In the genomic region with DNA sequence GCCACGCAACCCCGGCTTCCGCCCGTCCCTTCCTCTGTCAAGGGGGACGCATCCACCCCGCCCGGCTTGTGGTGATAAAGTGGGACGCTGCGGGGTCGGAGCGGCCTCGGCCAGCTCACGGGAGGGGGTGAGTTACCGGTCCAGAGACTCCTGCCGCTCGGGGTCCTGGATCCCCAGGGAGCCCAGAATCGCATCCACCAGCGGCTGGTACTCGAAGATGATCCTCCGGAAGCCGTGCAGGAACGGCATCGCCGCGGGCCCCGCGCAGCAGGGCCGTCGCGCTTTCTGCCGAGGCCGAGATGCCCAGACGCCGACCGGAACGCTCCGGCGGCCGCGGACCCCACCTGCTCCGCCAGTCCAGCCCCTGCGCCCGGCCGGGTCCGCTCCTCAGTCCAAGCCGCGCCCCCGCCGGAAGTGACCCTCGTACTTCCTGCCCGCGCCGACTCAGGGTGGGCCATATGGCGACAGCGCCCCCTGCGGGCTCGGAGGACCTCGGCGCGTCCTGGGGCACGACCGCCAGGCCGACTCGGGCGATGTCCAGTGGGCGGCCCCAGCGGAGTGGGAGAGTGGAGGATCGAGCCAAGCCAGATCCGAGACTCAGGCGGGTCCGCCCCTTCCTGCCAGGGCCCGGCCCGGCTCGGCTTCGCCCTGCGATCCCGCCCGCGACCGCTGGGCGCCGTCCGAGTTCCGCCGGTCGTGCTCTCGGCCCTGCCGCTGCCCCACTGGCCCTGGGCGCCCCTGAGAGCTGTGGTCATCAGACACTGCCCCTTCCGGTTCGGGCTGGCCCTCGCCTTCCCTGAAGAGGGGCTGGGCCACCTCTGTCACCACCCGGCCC, we compare ENCODE assay signal across 8 cellular contexts. TPM values are rescaled to one million over a fixed set of nuclear protein-coding genes. Genes with fewer than 3 reads are reported as not detected.
DNase-seq lines count a peak whose midpoint lies in the region; ATAC-seq and TF ChIP-seq lines count a peak whose summit lies in the region.

ASB6 (minus strand) TSS at position 401 of the 835 bp plus-strand sequence; CDS start at position 249, 152 bp downstream.

- peak; percentile 99 for DNase-seq in HEK293T (ENCODE audit: extremely low spot score)
- peak; percentile 89 for DNase-seq in MV-4-11 (lab: John Stamatoyannopoulos, UW)
- peak; percentile 98 to 100 for DNase-seq in activated naive CD4-positive, alpha-beta T cell treated with anti-CD3 and anti-CD28 coated beads, Interleukin-2, amount 50 U/mL, for 72 hours (ENCODE audit: low spot score in 2 of 2)
- DNase-seq in glutamatergic neuron, result peak; percentile 100
- peak; percentile 100 for DNase-seq in osteocyte (ENCODE audit: extremely low spot score, unreplicated experiment)
- DNase-seq in thyroid gland, result peak; percentile 98 to 99

- H3K36me3 ChIP-seq in thyroid gland, result peaks cover 21 to 23% of the 10 kb centered on the region in 2 donors

- TF ChIP-seq POLR2A in thyroid gland (IDR thresholded peaks at IDR 0.05), result peak in 1 of 2 donors; percentile 70

- WGBS in thyroid gland, 2 donors, result 2 to 3% methylated on average over 4 to 24 of the region's 93 CpGs

- POLR2A ChIA-PET in HEK293T (lab: Yijun Ruan, JAX), result interaction anchor here (1.0 kb wide), 1 partner anchor 17 kb away, joined by 3 read pairs; no protein-coding TSS in a partner anchor

- H3K4me3 Mint-ChIP-seq in glutamatergic neuron (ENCODE audit: unreplicated experiment) (peak within 1 kb of the TSS; percentile 93), osteocyte (ENCODE audit: unreplicated experiment) (peak within 1 kb of the TSS; percentile 82)

- H3K4me1 Mint-ChIP-seq in glutamatergic neuron (ENCODE audit: low read depth, unreplicated experiment) (peaks cover 4% of the 10 kb centered on the region), osteocyte (ENCODE audit: unreplicated experiment) (peaks cover 21% of the 10 kb centered on the region)

- peak; percentile 100 for TF ChIP-seq CTCF in glutamatergic neuron (IDR thresholded peaks at IDR 0.05; ENCODE audit: partially characterized antibody, unreplicated experiment)
- peak; percentile 100 for TF ChIP-seq CTCF in osteocyte (IDR thresholded peaks at IDR 0.05)
- TF ChIP-seq CTCF in thyroid gland (IDR thresholded peaks at IDR 0.05), result peak; percentile 94 to 100 (median 100)

- H3K27me3 Mint-ChIP-seq in glutamatergic neuron (ENCODE audit: unreplicated experiment), result peaks cover 18% of the 10 kb centered on the region
- no peaks in the 10 kb centered on the region for H3K27me3 Mint-ChIP-seq in osteocyte (ENCODE audit: unreplicated experiment)

- ATAC-seq in SK-N-SH treated with all-trans-retinoic acid at 6 μM for 48 hours, result peak; percentile 89
- ATAC-seq in activated naive CD4-positive, alpha-beta T cell treated with anti-CD3 and anti-CD28 coated beads, Interleukin-2, amount 50 U/mL, for 72 hours, result peak; percentile 95 to 96

- H3K36me3 Mint-ChIP-seq in activated naive CD4-positive, alpha-beta T cell treated with anti-CD3 and anti-CD28 coated beads, Interleukin-2, amount 50 U/mL, for 72 hours, result peaks cover 0 to 6% of the 10 kb centered on the region in 2 donors
- no peaks in the 10 kb centered on the region for H3K36me3 Mint-ChIP-seq in glutamatergic neuron (ENCODE audit: unreplicated experiment)
- peaks cover 9% of the 10 kb centered on the region for H3K36me3 Mint-ChIP-seq in osteocyte (ENCODE audit: unreplicated experiment)

- intact Hi-C loops in thyroid gland (cut with DNase I), result loop anchor here (10.0 kb wide), 1 partner anchor 93 kb away; no protein-coding TSS in a partner anchor

- H3K9me3 ChIP-seq in thyroid gland, result no peaks in the 10 kb centered on the region

- H3K4me3 ChIP-seq in GM08714 (ENCODE audit: low read length), result peak within 1 kb of the TSS; percentile 92
- H3K4me3 ChIP-seq in thyroid gland (replicated peaks in 1 of 3), result peak within 1 kb of the TSS; percentile 77 to 79 (median 78)

- peak within 1 kb of the TSS; percentile 44 to 80 (median 65) for H3K27ac ChIP-seq in thyroid gland

- no peaks in the 10 kb centered on the region for H3K9me3 Mint-ChIP-seq in activated naive CD4-positive, alpha-beta T cell treated with anti-CD3 and anti-CD28 coated beads, Interleukin-2, amount 50 U/mL, for 72 hours
- H3K9me3 Mint-ChIP-seq in glutamatergic neuron (ENCODE audit: unreplicated experiment) (peaks cover 11% of the 10 kb centered on the region), osteocyte (ENCODE audit: unreplicated experiment) (no peaks in the 10 kb centered on the region)

- peaks cover 17 to 19% of the 10 kb centered on the region in 2 donors for H3K4me1 ChIP-seq in thyroid gland

- H3K27me3 ChIP-seq in thyroid gland, result no peaks in the 10 kb centered on the region

- peak within 1 kb of the TSS; percentile 85 for H3K27ac Mint-ChIP-seq in activated naive CD4-positive, alpha-beta T cell treated with anti-CD3 and anti-CD28 coated beads, Interleukin-2, amount 50 U/mL, for 72 hours
- peak within 1 kb of the TSS; percentile 77 for H3K27ac Mint-ChIP-seq in glutamatergic neuron (ENCODE audit: unreplicated experiment)
- H3K27ac Mint-ChIP-seq in osteocyte (ENCODE audit: unreplicated experiment), result peak within 1 kb of the TSS; percentile 94

- CTCF ChIA-PET in HEK293T (lab: Yijun Ruan, JAX), result interaction anchor here (0.7 to 1.0 kb wide), 5 partner anchors 9 to 141 kb away, joined by 3 to 7 read pairs (median 5); no protein-coding TSS in a partner anchor

TF ChIP-seq in HEK293T, 16 proteins besides CTCF, POLR2A, EP300 and RAD21:
- TF ChIP-seq L3MBTL2 (conservative IDR thresholded peaks at IDR 0.05) (no peak), HDGF (IDR thresholded peaks at IDR 0.05; ENCODE audit: borderline replicate concordance) (no peak)

TF ChIP-seq in SK-N-SH treated with all-trans-retinoic acid at 6 μM for 48 hours, 23 proteins besides CTCF, POLR2A, EP300 and RAD21:
- TF ChIP-seq TSHZ2 (CRISPR knock-in tag; IDR thresholded peaks at IDR 0.05) (peak; percentile 47; the same call in 1 of the 2 replicates), OSR1 (CRISPR knock-in tag; IDR thresholded peaks at IDR 0.05) (no peak), ZNF8 (CRISPR knock-in tag; IDR thresholded peaks at IDR 0.05) (no peak), CREB5 (CRISPR knock-in tag; IDR thresholded peaks at IDR 0.05; ENCODE audit: low read depth) (no peak), BACH2 (CRISPR knock-in tag; IDR thresholded peaks at IDR 0.05; ENCODE audit: borderline replicate concordance) (no peak), ZFP3 (CRISPR knock-in tag; IDR thresholded peaks at IDR 0.05) (no peak)

RNA-seq across cellular contexts. Expression of gene ASB6, which starts in this region (rescaled TPM):
- 10 to 100 TPM; 16.3 to 17.6 TPM for total RNA-seq in activated naive CD4-positive, alpha-beta T cell treated with anti-CD3 and anti-CD28 coated beads, Interleukin-2, amount 50 U/mL, for 72 hours
- total RNA-seq in glutamatergic neuron (ENCODE audit: unreplicated experiment) (25.4 TPM), osteocyte (18.1 and 19.1 TPM in 2 replicates), thyroid gland (10 to 100 TPM; 21.7 to 29.2 (median 24.0) TPM)

Comparison
In these comparisons a context has a peak if more than half of its experiments do, and no peak if none do; other contexts are left out.
1. Peak in every context shown above with its lines: DNase-seq, ATAC-seq, H3K4me3 ChIP-seq and H3K27ac ChIP-seq.